1 cellular context compared by ENCODE assay signal in genomic region chr7:138472292-138473079, GRCh38.
TF ChIP-seq lines count a peak whose summit lies in the region.

No MANE protein-coding gene starts in this region.

TF ChIP-seq in HepG2, 621 proteins besides CTCF, POLR2A, EP300 and RAD21 (continued from another document and continues in another):
- TF ChIP-seq ZNF362 (CRISPR knock-in tag; IDR thresholded peaks at IDR 0.05; ENCODE audit: borderline replicate concordance) (peak; percentile 72; the same call in 1 of the 2 replicates), CAMTA2 (CRISPR knock-in tag; IDR thresholded peaks at IDR 0.05; ENCODE audit: borderline replicate concordance) (no peak), ZNF496 (CRISPR knock-in tag; IDR thresholded peaks at IDR 0.05; ENCODE audit: insufficient replicate concordance) (no peak), NCOA2 (CRISPR knock-in tag; IDR thresholded peaks at IDR 0.05) (no peak), DRAP1 (CRISPR knock-in tag; IDR thresholded peaks at IDR 0.05) (no peak), HMGXB4 (CRISPR knock-in tag; IDR thresholded peaks at IDR 0.05; ENCODE audit: borderline replicate concordance in 1 of 2, low read depth in 1 of 2) (no peak), ZNF564 (CRISPR knock-in tag; IDR thresholded peaks at IDR 0.05) (no peak), BHLHE40 (IDR thresholded peaks at IDR 0.05; ENCODE audit: low read length) (no peak), JUND (CRISPR knock-in tag; IDR thresholded peaks at IDR 0.05) (no peak), ZFP37 (CRISPR knock-in tag; IDR thresholded peaks at IDR 0.05; ENCODE audit: borderline replicate concordance) (no peak), TIGD3 (CRISPR knock-in tag; IDR thresholded peaks at IDR 0.05; ENCODE audit: borderline replicate concordance) (no peak), EEA1 (CRISPR knock-in tag; IDR thresholded peaks at IDR 0.05; ENCODE audit: borderline replicate concordance) (no peak), FOXP1 (IDR thresholded peaks at IDR 0.05) (no peak), FOXP1 (CRISPR knock-in tag; IDR thresholded peaks at IDR 0.05) (peak; percentile 17; the same call in 1 of the 2 replicates), NR1H2 (CRISPR knock-in tag; IDR thresholded peaks at IDR 0.05; ENCODE audit: borderline replicate concordance, low read depth) (no peak), HOXA7 (CRISPR knock-in tag; IDR thresholded peaks at IDR 0.05) (no peak), LCORL (IDR thresholded peaks at IDR 0.05) (no peak), LCORL (CRISPR knock-in tag; IDR thresholded peaks at IDR 0.05) (no peak), GATAD2A (CRISPR knock-in tag; IDR thresholded peaks at IDR 0.05) (0 out of 2 replicates have a peak, but pooled peaks have one; percentile 30), ZNF251 (CRISPR knock-in tag; IDR thresholded peaks at IDR 0.05) (no peak)
- TF ChIP-seq, protein P1, sequence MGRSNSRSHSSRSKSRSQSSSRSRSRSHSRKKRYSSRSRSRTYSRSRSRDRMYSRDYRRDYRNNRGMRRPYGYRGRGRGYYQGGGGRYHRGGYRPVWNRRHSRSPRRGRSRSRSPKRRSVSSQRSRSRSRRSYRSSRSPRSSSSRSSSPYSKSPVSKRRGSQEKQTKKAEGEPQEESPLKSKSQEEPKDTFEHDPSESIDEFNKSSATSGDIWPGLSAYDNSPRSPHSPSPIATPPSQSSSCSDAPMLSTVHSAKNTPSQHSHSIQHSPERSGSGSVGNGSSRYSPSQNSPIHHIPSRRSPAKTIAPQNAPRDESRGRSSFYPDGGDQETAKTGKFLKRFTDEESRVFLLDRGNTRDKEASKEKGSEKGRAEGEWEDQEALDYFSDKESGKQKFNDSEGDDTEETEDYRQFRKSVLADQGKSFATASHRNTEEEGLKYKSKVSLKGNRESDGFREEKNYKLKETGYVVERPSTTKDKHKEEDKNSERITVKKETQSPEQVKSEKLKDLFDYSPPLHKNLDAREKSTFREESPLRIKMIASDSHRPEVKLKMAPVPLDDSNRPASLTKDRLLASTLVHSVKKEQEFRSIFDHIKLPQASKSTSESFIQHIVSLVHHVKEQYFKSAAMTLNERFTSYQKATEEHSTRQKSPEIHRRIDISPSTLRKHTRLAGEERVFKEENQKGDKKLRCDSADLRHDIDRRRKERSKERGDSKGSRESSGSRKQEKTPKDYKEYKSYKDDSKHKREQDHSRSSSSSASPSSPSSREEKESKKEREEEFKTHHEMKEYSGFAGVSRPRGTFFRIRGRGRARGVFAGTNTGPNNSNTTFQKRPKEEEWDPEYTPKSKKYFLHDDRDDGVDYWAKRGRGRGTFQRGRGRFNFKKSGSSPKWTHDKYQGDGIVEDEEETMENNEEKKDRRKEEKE (IDR thresholded peaks at IDR 0.05), result no peak
- TF ChIP-seq, protein P2, sequence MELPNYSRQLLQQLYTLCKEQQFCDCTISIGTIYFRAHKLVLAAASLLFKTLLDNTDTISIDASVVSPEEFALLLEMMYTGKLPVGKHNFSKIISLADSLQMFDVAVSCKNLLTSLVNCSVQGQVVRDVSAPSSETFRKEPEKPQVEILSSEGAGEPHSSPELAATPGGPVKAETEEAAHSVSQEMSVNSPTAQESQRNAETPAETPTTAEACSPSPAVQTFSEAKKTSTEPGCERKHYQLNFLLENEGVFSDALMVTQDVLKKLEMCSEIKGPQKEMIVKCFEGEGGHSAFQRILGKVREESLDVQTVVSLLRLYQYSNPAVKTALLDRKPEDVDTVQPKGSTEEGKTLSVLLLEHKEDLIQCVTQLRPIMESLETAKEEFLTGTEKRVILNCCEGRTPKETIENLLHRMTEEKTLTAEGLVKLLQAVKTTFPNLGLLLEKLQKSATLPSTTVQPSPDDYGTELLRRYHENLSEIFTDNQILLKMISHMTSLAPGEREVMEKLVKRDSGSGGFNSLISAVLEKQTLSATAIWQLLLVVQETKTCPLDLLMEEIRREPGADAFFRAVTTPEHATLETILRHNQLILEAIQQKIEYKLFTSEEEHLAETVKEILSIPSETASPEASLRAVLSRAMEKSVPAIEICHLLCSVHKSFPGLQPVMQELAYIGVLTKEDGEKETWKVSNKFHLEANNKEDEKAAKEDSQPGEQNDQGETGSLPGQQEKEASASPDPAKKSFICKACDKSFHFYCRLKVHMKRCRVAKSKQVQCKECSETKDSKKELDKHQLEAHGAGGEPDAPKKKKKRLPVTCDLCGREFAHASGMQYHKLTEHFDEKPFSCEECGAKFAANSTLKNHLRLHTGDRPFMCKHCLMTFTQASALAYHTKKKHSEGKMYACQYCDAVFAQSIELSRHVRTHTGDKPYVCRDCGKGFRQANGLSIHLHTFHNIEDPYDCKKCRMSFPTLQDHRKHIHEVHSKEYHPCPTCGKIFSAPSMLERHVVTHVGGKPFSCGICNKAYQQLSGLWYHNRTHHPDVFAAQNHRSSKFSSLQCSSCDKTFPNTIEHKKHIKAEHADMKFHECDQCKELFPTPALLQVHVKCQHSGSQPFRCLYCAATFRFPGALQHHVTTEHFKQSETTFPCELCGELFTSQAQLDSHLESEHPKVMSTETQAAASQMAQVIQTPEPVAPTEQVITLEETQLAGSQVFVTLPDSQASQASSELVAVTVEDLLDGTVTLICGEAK (IDR thresholded peaks at IDR 0.05), result no peak
- TF ChIP-seq, protein P2 (CRISPR knock-in tag; IDR thresholded peaks at IDR 0.05), result no peak
- TF ChIP-seq, protein P3, sequence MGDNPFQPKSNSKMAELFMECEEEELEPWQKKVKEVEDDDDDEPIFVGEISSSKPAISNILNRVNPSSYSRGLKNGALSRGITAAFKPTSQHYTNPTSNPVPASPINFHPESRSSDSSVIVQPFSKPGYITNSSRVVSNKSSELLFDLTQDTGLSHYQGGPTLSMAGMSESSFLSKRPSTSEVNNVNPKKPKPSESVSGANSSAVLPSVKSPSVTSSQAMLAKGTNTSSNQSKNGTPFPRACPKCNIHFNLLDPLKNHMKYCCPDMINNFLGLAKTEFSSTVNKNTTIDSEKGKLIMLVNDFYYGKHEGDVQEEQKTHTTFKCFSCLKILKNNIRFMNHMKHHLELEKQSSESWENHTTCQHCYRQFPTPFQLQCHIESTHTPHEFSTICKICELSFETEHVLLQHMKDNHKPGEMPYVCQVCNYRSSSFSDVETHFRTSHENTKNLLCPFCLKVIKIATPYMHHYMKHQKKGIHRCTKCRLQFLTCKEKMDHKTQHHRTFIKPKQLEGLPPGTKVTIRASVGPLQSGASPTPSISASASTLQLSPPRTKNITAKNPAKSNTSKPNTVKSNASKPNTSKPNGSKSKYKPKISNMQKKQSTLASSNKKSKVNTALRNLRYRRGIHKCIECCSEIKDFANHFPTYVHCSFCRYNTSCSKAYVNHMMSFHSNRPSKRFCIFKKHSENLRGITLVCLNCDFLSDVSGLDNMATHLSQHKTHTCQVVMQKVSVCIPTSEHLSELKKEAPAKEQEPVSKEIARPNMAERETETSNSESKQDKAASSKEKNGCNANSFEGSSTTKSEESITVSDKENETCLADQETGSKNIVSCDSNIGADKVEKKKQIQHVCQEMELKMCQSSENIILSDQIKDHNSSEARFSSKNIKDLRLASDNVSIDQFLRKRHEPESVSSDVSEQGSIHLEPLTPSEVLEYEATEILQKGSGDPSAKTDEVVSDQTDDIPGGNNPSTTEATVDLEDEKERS (CRISPR knock-in tag; IDR thresholded peaks at IDR 0.05), result 0 out of 2 replicates have a peak, but pooled peaks have one; percentile 57
- TF ChIP-seq, protein P4, sequence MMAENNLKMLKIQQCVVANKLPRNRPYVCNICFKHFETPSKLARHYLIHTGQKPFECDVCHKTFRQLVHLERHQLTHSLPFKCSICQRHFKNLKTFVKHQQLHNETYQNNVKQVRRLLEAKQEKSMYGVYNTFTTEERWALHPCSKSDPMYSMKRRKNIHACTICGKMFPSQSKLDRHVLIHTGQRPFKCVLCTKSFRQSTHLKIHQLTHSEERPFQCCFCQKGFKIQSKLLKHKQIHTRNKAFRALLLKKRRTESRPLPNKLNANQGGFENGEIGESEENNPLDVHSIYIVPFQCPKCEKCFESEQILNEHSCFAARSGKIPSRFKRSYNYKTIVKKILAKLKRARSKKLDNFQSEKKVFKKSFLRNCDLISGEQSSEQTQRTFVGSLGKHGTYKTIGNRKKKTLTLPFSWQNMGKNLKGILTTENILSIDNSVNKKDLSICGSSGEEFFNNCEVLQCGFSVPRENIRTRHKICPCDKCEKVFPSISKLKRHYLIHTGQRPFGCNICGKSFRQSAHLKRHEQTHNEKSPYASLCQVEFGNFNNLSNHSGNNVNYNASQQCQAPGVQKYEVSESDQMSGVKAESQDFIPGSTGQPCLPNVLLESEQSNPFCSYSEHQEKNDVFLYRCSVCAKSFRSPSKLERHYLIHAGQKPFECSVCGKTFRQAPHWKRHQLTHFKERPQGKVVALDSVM (CRISPR knock-in tag; IDR thresholded peaks at IDR 0.05), result peak; percentile 93
- TF ChIP-seq, protein P5, sequence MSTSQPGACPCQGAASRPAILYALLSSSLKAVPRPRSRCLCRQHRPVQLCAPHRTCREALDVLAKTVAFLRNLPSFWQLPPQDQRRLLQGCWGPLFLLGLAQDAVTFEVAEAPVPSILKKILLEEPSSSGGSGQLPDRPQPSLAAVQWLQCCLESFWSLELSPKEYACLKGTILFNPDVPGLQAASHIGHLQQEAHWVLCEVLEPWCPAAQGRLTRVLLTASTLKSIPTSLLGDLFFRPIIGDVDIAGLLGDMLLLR (CRISPR knock-in tag; IDR thresholded peaks at IDR 0.05), result no peak
